33 cellular contexts compared by ENCODE assay signal in genomic region chr1:90023691-90024090, GRCh38.
"Had no signal": no experiment of that assay in that cellular context is flagged by ENCODE, and none has a peak within 500 bp of the region (broad histone marks: within the 10 kb centered on the region; RNA-seq: fewer than 3 reads in every experiment).

No MANE protein-coding gene starts in this region.

- ATAC-seq: activated CD4-positive, CD25-positive, alpha-beta regulatory T cell treated with anti-CD3 and anti-CD28 coated beads, Interleukin-2, amount 50 U/mL, for 24 hours; activated CD8-positive, alpha-beta T cell treated with anti-CD3 and anti-CD28 coated beads for 36 hours; activated T-cell treated with anti-CD3 and anti-CD28 coated beads, Interleukin-2, amount 50 U/mL, for 4 hours; activated T-helper 17 cell treated with anti-CD3 and anti-CD28 coated beads, Interleukin-2, amount 50 U/mL, for 72 hours; gastroesophageal sphincter had no signal

- FAIRE-seq: endometrium, endothelial cell of umbilical vein, TTC549 had no signal

- DNase-seq: activated B cell treated with CpG ODN at 0.5 μM for 24 hours; activated CD4-positive, alpha-beta T cell treated with anti-CD3 and anti-CD28 coated beads for 48 hours; activated CD4-positive, alpha-beta T cell treated with anti-CD3 and anti-CD28 coated beads, Interleukin-2, amount 50 U/mL, for 1 hour; activated CD4-positive, alpha-beta T cell treated with anti-CD3 and anti-CD28 coated beads, Interleukin-2, amount 50 U/mL, for 48 hours; activated CD8-positive, alpha-beta memory T cell treated with anti-CD3 and anti-CD28 coated beads for 24 hours; activated CD8-positive, alpha-beta T cell treated with anti-CD3 and anti-CD28 coated beads for 36 hours; activated effector memory CD4-positive, alpha-beta T cell treated with Interleukin-2 at 50 U/mL for 16 hours; activated gamma-delta T cell treated with Interleukin-2 at 50 U/mL for 16 hours; activated naive CD4-positive, alpha-beta T cell treated with anti-CD3 and anti-CD28 coated beads, Interleukin-2, amount 50 U/mL, for 16 hours; activated naive CD4-positive, alpha-beta T cell treated with Interleukin-2 at 50 U/mL for 16 hours; activated T-cell treated with anti-CD3 and anti-CD28 coated beads, Interleukin-2, amount 50 U/mL, for 4 hours; adrenal gland; amygdala; aorta; central memory CD4-positive, alpha-beta T cell; cerebellar nuclear complex; colonic mucosa; effector CD8-positive, alpha-beta T cell; esophagus squamous epithelium; foreskin melanocyte; T-helper 2 cell had no signal

- H3K4me1 Mint-ChIP-seq: activated B cell treated with CpG ODN at 0.5 μM for 24 hours; activated T-helper 17 cell treated with anti-CD3 and anti-CD28 coated beads, Interleukin-2, amount 50 U/mL, for 72 hours; brain had no signal

- H3K27me3 ChIP-seq: adrenal gland, breast epithelium, cardiac muscle cell, colonic mucosa, esophagus squamous epithelium, gastroesophageal sphincter had no signal

- H3K4me3 Mint-ChIP-seq: activated B cell treated with CpG ODN at 0.5 μM for 24 hours; activated CD8-positive, alpha-beta T cell treated with anti-CD3 and anti-CD28 coated beads for 36 hours; activated naive CD8-positive, alpha-beta T cell; activated T-cell treated with anti-CD3 and anti-CD28 coated beads, Interleukin-2, amount 50 U/mL, for 4 hours; activated T-helper 17 cell treated with anti-CD3 and anti-CD28 coated beads, Interleukin-2, amount 50 U/mL, for 72 hours; brain had no signal

- H3K27ac ChIP-seq: adrenal gland, breast epithelium, cardiac muscle cell, colonic mucosa, epithelial cell of prostate, esophagus squamous epithelium, gastroesophageal sphincter, VCaP had no signal

- H3K27me3 Mint-ChIP-seq: activated B cell treated with CpG ODN at 0.5 μM for 24 hours; activated CD8-positive, alpha-beta T cell treated with anti-CD3 and anti-CD28 coated beads for 36 hours; activated naive CD8-positive, alpha-beta T cell; activated T-helper 17 cell treated with anti-CD3 and anti-CD28 coated beads, Interleukin-2, amount 50 U/mL, for 72 hours; brain had no signal

- H3K4me3 ChIP-seq: adrenal gland, breast epithelium, cardiac muscle cell, colonic mucosa, esophagus squamous epithelium, gastroesophageal sphincter had no signal

- H3K4me1 ChIP-seq: adrenal gland, breast epithelium, colonic mucosa, esophagus squamous epithelium, gastroesophageal sphincter had no signal

- H3K27ac Mint-ChIP-seq: activated B cell treated with CpG ODN at 0.5 μM for 24 hours; activated CD8-positive, alpha-beta T cell treated with anti-CD3 and anti-CD28 coated beads for 36 hours; activated naive CD8-positive, alpha-beta T cell; activated T-helper 17 cell treated with anti-CD3 and anti-CD28 coated beads, Interleukin-2, amount 50 U/mL, for 72 hours; brain had no signal

- H3K9me3 ChIP-seq: breast epithelium, colonic mucosa, esophagus squamous epithelium had no signal
